Comparison of ENCODE assay signal across 1 cellular context in the genomic region with DNA sequence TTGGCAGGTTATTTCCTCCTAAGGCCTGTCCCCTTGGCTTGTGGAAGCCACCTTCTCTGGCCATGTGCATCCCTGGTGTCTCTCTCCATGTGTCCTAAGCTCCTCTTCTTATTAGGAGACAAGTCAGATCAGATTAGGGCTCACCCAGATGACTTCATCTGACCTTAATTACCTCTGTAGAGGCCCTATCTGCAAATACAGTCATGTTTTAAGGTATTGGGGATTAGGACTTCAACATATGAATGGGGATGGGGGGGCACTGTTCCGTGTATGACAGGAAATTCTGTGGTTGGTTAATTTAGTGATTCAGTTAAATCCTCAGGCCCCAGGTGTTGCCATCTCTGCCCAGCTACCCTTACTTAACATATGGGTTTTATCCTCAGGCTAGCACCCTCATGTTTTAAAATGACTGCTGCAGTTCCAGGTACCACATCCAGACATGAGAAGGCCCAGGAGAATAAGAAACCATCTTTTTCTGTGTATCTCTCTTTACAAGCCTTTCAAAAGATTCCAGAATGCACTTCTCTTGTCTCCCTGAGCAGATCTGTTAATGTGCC.
TF ChIP-seq lines count a peak whose summit lies in the region.

No MANE protein-coding gene starts in this region.

TF ChIP-seq in GM23338, 12 proteins besides CTCF, POLR2A, EP300 and RAD21:
- TF ChIP-seq, protein P1, sequence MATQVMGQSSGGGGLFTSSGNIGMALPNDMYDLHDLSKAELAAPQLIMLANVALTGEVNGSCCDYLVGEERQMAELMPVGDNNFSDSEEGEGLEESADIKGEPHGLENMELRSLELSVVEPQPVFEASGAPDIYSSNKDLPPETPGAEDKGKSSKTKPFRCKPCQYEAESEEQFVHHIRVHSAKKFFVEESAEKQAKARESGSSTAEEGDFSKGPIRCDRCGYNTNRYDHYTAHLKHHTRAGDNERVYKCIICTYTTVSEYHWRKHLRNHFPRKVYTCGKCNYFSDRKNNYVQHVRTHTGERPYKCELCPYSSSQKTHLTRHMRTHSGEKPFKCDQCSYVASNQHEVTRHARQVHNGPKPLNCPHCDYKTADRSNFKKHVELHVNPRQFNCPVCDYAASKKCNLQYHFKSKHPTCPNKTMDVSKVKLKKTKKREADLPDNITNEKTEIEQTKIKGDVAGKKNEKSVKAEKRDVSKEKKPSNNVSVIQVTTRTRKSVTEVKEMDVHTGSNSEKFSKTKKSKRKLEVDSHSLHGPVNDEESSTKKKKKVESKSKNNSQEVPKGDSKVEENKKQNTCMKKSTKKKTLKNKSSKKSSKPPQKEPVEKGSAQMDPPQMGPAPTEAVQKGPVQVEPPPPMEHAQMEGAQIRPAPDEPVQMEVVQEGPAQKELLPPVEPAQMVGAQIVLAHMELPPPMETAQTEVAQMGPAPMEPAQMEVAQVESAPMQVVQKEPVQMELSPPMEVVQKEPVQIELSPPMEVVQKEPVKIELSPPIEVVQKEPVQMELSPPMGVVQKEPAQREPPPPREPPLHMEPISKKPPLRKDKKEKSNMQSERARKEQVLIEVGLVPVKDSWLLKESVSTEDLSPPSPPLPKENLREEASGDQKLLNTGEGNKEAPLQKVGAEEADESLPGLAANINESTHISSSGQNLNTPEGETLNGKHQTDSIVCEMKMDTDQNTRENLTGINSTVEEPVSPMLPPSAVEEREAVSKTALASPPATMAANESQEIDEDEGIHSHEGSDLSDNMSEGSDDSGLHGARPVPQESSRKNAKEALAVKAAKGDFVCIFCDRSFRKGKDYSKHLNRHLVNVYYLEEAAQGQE (IDR thresholded peaks at IDR 0.05; ENCODE audit: unreplicated experiment): no peak
- TF ChIP-seq CREB1 (CRISPR knock-in tag; IDR thresholded peaks at IDR 0.05; ENCODE audit: low read depth) (no peak), ZNF114 (CRISPR knock-in tag; IDR thresholded peaks at IDR 0.05) (no peak), ZNF331 (CRISPR knock-in tag; IDR thresholded peaks at IDR 0.05; ENCODE audit: low read depth) (no peak), POLR2AphosphoS5 (IDR thresholded peaks at IDR 0.05; ENCODE audit: low read depth) (no peak), EZH2 (IDR thresholded peaks at IDR 0.05; ENCODE audit: low read depth, unreplicated experiment) (no peak), NANOG (IDR thresholded peaks at IDR 0.05; ENCODE audit: borderline replicate concordance) (no peak), JUNB (IDR thresholded peaks at IDR 0.05; ENCODE audit: unreplicated experiment) (no peak), STAT1 (IDR thresholded peaks at IDR 0.05; ENCODE audit: unreplicated experiment) (no peak), EZH2phosphoT487 (IDR thresholded peaks at IDR 0.05; ENCODE audit: unreplicated experiment) (no peak)
- TF ChIP-seq, protein P2, sequence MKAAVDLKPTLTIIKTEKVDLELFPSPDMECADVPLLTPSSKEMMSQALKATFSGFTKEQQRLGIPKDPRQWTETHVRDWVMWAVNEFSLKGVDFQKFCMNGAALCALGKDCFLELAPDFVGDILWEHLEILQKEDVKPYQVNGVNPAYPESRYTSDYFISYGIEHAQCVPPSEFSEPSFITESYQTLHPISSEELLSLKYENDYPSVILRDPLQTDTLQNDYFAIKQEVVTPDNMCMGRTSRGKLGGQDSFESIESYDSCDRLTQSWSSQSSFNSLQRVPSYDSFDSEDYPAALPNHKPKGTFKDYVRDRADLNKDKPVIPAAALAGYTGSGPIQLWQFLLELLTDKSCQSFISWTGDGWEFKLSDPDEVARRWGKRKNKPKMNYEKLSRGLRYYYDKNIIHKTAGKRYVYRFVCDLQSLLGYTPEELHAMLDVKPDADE (IDR thresholded peaks at IDR 0.05): no peak
- TF ChIP-seq, protein P3, sequence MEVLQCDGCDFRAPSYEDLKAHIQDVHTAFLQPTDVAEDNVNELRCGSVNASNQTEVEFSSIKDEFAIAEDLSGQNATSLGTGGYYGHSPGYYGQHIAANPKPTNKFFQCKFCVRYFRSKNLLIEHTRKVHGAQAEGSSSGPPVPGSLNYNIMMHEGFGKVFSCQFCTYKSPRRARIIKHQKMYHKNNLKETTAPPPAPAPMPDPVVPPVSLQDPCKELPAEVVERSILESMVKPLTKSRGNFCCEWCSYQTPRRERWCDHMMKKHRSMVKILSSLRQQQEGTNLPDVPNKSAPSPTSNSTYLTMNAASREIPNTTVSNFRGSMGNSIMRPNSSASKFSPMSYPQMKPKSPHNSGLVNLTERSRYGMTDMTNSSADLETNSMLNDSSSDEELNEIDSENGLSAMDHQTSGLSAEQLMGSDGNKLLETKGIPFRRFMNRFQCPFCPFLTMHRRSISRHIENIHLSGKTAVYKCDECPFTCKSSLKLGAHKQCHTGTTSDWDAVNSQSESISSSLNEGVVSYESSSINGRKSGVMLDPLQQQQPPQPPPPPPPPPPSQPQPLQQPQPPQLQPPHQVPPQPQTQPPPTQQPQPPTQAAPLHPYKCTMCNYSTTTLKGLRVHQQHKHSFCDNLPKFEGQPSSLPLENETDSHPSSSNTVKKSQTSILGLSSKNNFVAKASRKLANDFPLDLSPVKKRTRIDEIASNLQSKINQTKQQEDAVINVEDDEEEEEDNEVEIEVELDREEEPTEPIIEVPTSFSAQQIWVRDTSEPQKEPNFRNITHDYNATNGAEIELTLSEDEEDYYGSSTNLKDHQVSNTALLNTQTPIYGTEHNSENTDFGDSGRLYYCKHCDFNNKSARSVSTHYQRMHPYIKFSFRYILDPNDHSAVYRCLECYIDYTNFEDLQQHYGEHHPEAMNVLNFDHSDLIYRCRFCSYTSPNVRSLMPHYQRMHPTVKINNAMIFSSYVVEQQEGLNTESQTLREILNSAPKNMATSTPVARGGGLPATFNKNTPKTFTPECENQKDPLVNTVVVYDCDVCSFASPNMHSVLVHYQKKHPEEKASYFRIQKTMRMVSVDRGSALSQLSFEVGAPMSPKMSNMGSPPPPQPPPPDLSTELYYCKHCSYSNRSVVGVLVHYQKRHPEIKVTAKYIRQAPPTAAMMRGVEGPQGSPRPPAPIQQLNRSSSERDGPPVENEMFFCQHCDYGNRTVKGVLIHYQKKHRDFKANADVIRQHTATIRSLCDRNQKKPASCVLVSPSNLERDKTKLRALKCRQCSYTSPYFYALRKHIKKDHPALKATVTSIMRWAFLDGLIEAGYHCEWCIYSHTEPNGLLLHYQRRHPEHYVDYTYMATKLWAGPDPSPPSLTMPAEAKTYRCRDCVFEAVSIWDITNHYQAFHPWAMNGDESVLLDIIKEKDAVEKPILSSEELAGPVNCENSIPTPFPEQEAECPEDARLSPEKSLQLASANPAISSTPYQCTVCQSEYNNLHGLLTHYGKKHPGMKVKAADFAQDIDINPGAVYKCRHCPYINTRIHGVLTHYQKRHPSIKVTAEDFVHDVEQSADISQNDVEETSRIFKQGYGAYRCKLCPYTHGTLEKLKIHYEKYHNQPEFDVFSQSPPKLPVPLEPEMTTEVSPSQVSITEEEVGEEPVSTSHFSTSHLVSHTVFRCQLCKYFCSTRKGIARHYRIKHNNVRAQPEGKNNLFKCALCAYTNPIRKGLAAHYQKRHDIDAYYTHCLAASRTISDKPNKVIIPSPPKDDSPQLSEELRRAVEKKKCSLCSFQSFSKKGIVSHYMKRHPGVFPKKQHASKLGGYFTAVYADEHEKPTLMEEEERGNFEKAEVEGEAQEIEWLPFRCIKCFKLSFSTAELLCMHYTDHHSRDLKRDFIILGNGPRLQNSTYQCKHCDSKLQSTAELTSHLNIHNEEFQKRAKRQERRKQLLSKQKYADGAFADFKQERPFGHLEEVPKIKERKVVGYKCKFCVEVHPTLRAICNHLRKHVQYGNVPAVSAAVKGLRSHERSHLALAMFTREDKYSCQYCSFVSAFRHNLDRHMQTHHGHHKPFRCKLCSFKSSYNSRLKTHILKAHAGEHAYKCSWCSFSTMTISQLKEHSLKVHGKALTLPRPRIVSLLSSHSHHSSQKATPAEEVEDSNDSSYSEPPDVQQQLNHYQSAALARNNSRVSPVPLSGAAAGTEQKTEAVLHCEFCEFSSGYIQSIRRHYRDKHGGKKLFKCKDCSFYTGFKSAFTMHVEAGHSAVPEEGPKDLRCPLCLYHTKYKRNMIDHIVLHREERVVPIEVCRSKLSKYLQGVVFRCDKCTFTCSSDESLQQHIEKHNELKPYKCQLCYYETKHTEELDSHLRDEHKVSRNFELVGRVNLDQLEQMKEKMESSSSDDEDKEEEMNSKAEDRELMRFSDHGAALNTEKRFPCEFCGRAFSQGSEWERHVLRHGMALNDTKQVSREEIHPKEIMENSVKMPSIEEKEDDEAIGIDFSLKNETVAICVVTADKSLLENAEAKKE (CRISPR knock-in tag; IDR thresholded peaks at IDR 0.05): no peak
